Comparison of ENCODE assay signal across 8 cellular contexts in the genomic region with DNA sequence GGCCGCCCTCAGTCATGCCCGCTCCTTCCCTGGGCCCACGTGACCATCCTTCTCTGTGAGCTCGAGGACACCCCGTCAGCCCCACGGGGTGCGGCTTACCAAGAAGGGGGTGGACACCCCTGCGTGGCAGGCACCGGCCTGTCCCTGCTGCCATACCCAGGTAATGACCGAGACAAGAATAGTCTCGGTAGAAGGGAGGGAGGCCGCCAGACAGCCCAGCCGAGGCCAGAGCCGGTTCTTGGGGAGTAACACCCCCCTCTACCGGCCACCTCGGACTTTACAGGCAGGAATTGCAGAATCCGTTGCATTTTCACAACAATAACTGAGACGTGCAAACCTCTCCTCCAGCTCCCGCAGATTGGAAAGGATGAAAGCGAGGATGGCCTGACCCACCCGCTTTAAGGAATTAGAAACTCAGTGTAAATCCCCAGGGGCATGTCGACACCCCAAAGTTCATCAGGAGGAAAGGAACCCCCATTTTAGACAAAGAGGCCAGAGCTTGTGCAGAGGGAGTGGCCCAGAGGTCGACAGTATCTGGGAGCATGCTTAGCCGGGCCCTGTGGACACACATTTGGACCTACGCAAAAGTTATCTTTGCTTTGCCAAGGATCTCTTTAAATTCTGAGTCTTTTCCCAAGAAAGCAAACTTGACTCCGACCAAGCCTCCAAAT.
A peak's percentile ranks its signal among the peaks of the same experiment; 100 is the strongest.
DNase-seq lines count a peak whose midpoint lies in the region; ATAC-seq, FAIRE-seq and TF ChIP-seq lines count a peak whose summit lies in the region.

No MANE protein-coding gene starts in this region.

- no peaks in the 10 kb centered on the region for H3K79me2 ChIP-seq in HCT116 (ENCODE audit: insufficient read depth, low read length)

- peak; percentile 86 for ATAC-seq in HCT116
- peak; percentile 44 for ATAC-seq in activated naive CD8-positive, alpha-beta T cell treated with anti-CD3 and anti-CD28 coated beads, Interleukin-2, amount 10 ng/mL, durations not matched to agents 7 days and 5 days (ENCODE audit: low read depth)

- no peak overlapping the region for H3K4me3 ChIP-seq in BJ (ENCODE audit: low read depth, low read length)
- H3K4me3 ChIP-seq in HCT116 (replicated peaks in 1 of 2; ENCODE audit: low read depth in 1 of 2, low read length in 2 of 2) = no peak overlapping the region
- no peak overlapping the region for H3K4me3 ChIP-seq in right atrium auricular region

- no peaks in the 10 kb centered on the region for H4K20me1 ChIP-seq in HCT116 (ENCODE audit: insufficient read depth)

- no peaks in the 10 kb centered on the region for H3K36me3 Mint-ChIP-seq in activated naive CD8-positive, alpha-beta T cell treated with anti-CD3 and anti-CD28 coated beads, Interleukin-2, amount 10 ng/mL, durations not matched to agents 7 days and 5 days

- no peak for DNase-seq in BJ (ENCODE audit: low read depth)
- peak; percentile 53 for DNase-seq in HCT116 (ENCODE audit: low read depth, low spot score)
- DNase-seq in RCC 7860 (ENCODE audit: low spot score) = peak; percentile 56
- DNase-seq in activated naive CD8-positive, alpha-beta T cell treated with anti-CD3 and anti-CD28 coated beads, Interleukin-2, amount 10 ng/mL, durations not matched to agents 7 days and 5 days = peak; percentile 62
- peak; percentile 69 for DNase-seq in right atrium auricular region (ENCODE audit: low spot score)
- peak; percentile 13 for DNase-seq in smooth muscle cell of the brain vasculature (ENCODE audit: low read depth, low spot score)
- DNase-seq in NCI-H2196 treated with DMSO at 0.1 percent for 48 hours (lab: John Stamatoyannopoulos, UW; ENCODE audit: unreplicated experiment) = no peak
- DNase-seq in DMS79 treated with DMSO at 0.1 percent for 48 hours (lab: John Stamatoyannopoulos, UW) = no peak

- H3K9me3 ChIP-seq in HCT116 (ENCODE audit: control insufficient read depth in 1 of 2, insufficient read depth in 1 of 2, low read depth in 1 of 2, low read length in 2 of 2) = no peaks in the 10 kb centered on the region
- H3K9me3 ChIP-seq in right atrium auricular region = no peaks in the 10 kb centered on the region

- no peak for TF ChIP-seq POLR2A in HCT116 (IDR thresholded peaks at IDR 0.05; ENCODE audit: borderline replicate concordance, extremely low read depth, insufficient read depth, insufficient read length)

- RAD21 ChIA-PET in HCT116 (lab: Charles Lee; ENCODE audit: low non-redundant PET in 1 of 2, low total read pairs in 2 of 2, uncharacterized antibody in 2 of 2, unreplicated experiment in 2 of 2) = interaction anchor here (0.6 to 1.2 kb wide), 4 partner anchors 11 to 332 kb away, joined by 3 to 4 read pairs (median 3); no protein-coding TSS in a partner anchor

- H3K4me2 ChIP-seq in HCT116 (ENCODE audit: low read length) = peak overlapping the region; percentile 48

- no peak overlapping the region for H3K27ac ChIP-seq in HCT116 (ENCODE audit: low read depth, low read length)
- H3K27ac ChIP-seq in right atrium auricular region = no peak overlapping the region

- no peak overlapping the region for H3K9ac ChIP-seq in HCT116 (ENCODE audit: low read length)

- H3K4me3 Mint-ChIP-seq in activated naive CD8-positive, alpha-beta T cell treated with anti-CD3 and anti-CD28 coated beads, Interleukin-2, amount 10 ng/mL, durations not matched to agents 7 days and 5 days = no peak overlapping the region

- H3K4me1 ChIP-seq in HCT116 (ENCODE audit: control insufficient read depth in 1 of 2, insufficient read depth in 2 of 2, low read length in 2 of 2) (peaks cover 0 to 11% of the 10 kb centered on the region in 2 experiments; a peak in 2 of 4 replicates), right atrium auricular region (peaks cover 0 to 4% of the 10 kb centered on the region in 2 donors)

- POLR2A ChIA-PET in BJ (lab: Charles Lee) (no interaction called here), HCT116 (lab: Charles Lee) (interaction anchor here (1.1 kb wide), 1 partner anchor 399 kb away, joined by 7 read pairs; no protein-coding TSS in a partner anchor)
- POLR2A ChIA-PET in activated naive CD8-positive, alpha-beta T cell treated with anti-CD3 and anti-CD28 coated beads, Interleukin-2, amount 10 ng/mL, durations not matched to agents 7 days and 5 days (lab: Charles Lee) = no interaction called here

- H3K27me3 ChIP-seq in BJ (ENCODE audit: control insufficient read depth, insufficient read depth, low read length) (no peaks in the 10 kb centered on the region), HCT116 (ENCODE audit: insufficient read depth, low read length) (no peaks in the 10 kb centered on the region), right atrium auricular region (no peaks in the 10 kb centered on the region)

- TF ChIP-seq CTCF in BJ (IDR thresholded peaks at IDR 0.05; ENCODE audit: insufficient read depth, low read depth, low read length) = peak; percentile 81
- peak; percentile 81 to 87 (median 83) for TF ChIP-seq CTCF in HCT116 (IDR thresholded peaks at IDR 0.05 in 2 of 3, conservative IDR thresholded peaks at IDR 0.05 in 1 of 3; ENCODE audit: borderline replicate concordance in 1 of 3, insufficient read depth in 1 of 3, low read depth in 2 of 3, low read length in 2 of 3)
- TF ChIP-seq CTCF in right atrium auricular region (IDR thresholded peaks at IDR 0.05) = peak; percentile 59 to 81

- H3K27me3 Mint-ChIP-seq in activated naive CD8-positive, alpha-beta T cell treated with anti-CD3 and anti-CD28 coated beads, Interleukin-2, amount 10 ng/mL, durations not matched to agents 7 days and 5 days = peaks cover 20% of the 10 kb centered on the region

- no TSS peak for BruUV-seq in HCT116 (replicated peaks; lab: Mats Ljungman, UMichigan)

- peak; percentile 97 for TF ChIP-seq RAD21 in HCT116 (IDR thresholded peaks at IDR 0.05; ENCODE audit: low read depth)

- CTCF ChIA-PET in BJ (lab: Yijun Ruan, JAX) = interaction anchor here (0.6 to 5.3 kb wide), 25 partner anchors 8 to 400 kb away, joined by 3 to 95 read pairs (median 4); partner anchors contain the start of gene INHBB
- CTCF ChIA-PET in HCT116 (lab: Charles Lee) = interaction anchor here (0.8 to 4.1 kb wide), 8 partner anchors 9 to 363 kb away, joined by 3 to 32 read pairs (median 4); no protein-coding TSS in a partner anchor

- no peak for FAIRE-seq in RCC 7860 (lab: Jason Lieb, UNC)

- no peaks in the 10 kb centered on the region for H3K9me3 Mint-ChIP-seq in activated naive CD8-positive, alpha-beta T cell treated with anti-CD3 and anti-CD28 coated beads, Interleukin-2, amount 10 ng/mL, durations not matched to agents 7 days and 5 days

- peaks cover 4% of the 10 kb centered on the region for H3K4me1 Mint-ChIP-seq in activated naive CD8-positive, alpha-beta T cell treated with anti-CD3 and anti-CD28 coated beads, Interleukin-2, amount 10 ng/mL, durations not matched to agents 7 days and 5 days

- H2AFZ ChIP-seq in HCT116 (ENCODE audit: low read depth, low read length, poor library complexity, severe bottlenecking) = peak overlapping the region; percentile 73

- H3K36me3 ChIP-seq in BJ (ENCODE audit: control insufficient read depth, insufficient read depth, low read length) (no peaks in the 10 kb centered on the region), HCT116 (ENCODE audit: control insufficient read depth in 1 of 2, insufficient read depth in 2 of 2, low read length in 2 of 2) (no peaks in the 10 kb centered on the region), right atrium auricular region (no peaks in the 10 kb centered on the region)

- H3K27ac Mint-ChIP-seq in activated naive CD8-positive, alpha-beta T cell treated with anti-CD3 and anti-CD28 coated beads, Interleukin-2, amount 10 ng/mL, durations not matched to agents 7 days and 5 days = no peak overlapping the region

- intact Hi-C loops in HCT116 (cut with micrococcal nuclease) = loop anchor here (1.0 to 5.0 kb wide), 7 partner anchors 239 to 1033 kb away; no protein-coding TSS in a partner anchor

- no peaks in the 10 kb centered on the region for H3K9me2 ChIP-seq in HCT116 (ENCODE audit: insufficient read depth)

TF ChIP-seq in HCT116, 20 proteins besides CTCF, POLR2A, EP300 and RAD21:
- peak; percentile 25 for TF ChIP-seq YY1 (IDR thresholded peaks at IDR 0.05; ENCODE audit: extremely low read depth, insufficient replicate concordance, low read depth, low read length)
- TF ChIP-seq FOSL1 (IDR thresholded peaks at IDR 0.05; ENCODE audit: low read depth) = no peak

Comparison
In these comparisons a context has a peak if more than half of its experiments do, and no peak if none do; other contexts are left out.
1. DNase-seq: peak in HCT116 (single experiment), RCC 7860 (single experiment), activated naive CD8-positive, alpha-beta T cell treated with anti-CD3 and anti-CD28 coated beads, Interleukin-2, amount 10 ng/mL, durations not matched to agents 7 days and 5 days (single experiment), right atrium auricular region (single experiment) and smooth muscle cell of the brain vasculature (single experiment); none in BJ (single experiment), NCI-H2196 treated with DMSO at 0.1 percent for 48 hours (single experiment) and DMS79 treated with DMSO at 0.1 percent for 48 hours (single experiment).
2. Peak in every context shown above with its lines, with median percentiles within 50 percentile points of each other: CTCF ChIP-seq.